In genomic region chr14:64942531-64943111, GRCh38 we compare ENCODE assay signal across 10 cellular contexts. TPM values are rescaled to one million over a fixed set of nuclear protein-coding genes. Genes with fewer than 3 reads are reported as not detected.
DNase-seq lines count a peak whose midpoint lies in the region; ATAC-seq lines count a peak whose summit lies in the region.
"Had no signal": no experiment of that assay in that cellular context is flagged by ENCODE, and none has a peak within 500 bp of the region (broad histone marks: within the 10 kb centered on the region; RNA-seq: fewer than 3 reads in every experiment).

Gene GPX2, minus strand, starts transcription at chr14:64942745. Its CDS starts 19 bp downstream, at chr14:64942726.

- H3K4me3 ChIP-seq in naive thymus-derived CD4-positive, alpha-beta T cell (ENCODE audit: low read length): no peak within 1 kb of the TSS

- H3K27ac Mint-ChIP-seq in activated T-helper 2 cell treated with anti-CD3 and anti-CD28 coated beads, Interferon-gamma antibody, Interleukin-2, Interleukin-4, amounts not matched to agents 10 μg/mL and 5 μg/mL and 100 μg/mL, durations not matched to agents 14 hours and 24 hours and 36 hours: peak within 1 kb of the TSS; percentile 18
- peak within 1 kb of the TSS; percentile 40 to 91 (median 73) for H3K27ac Mint-ChIP-seq in naive thymus-derived CD4-positive, alpha-beta T cell

- CTCF ChIA-PET in naive thymus-derived CD4-positive, alpha-beta T cell (lab: Charles Lee): interaction anchor here (0.6 kb wide), 1 partner anchor 1175 kb away, joined by 3 read pairs; no protein-coding TSS in a partner anchor

- H3K27ac ChIP-seq in naive thymus-derived CD4-positive, alpha-beta T cell (ENCODE audit: low read depth, low read length): no peak within 1 kb of the TSS

- no peaks in the 10 kb centered on the region for H3K27me3 ChIP-seq in naive thymus-derived CD4-positive, alpha-beta T cell (ENCODE audit: control insufficient read depth in 2 of 2, insufficient read depth in 2 of 2, low read length in 2 of 2)

- H3K4me1 ChIP-seq in naive thymus-derived CD4-positive, alpha-beta T cell (ENCODE audit: control insufficient read depth in 2 of 2, insufficient read depth in 2 of 2, low read length in 2 of 2): peaks cover 0 to 10% of the 10 kb centered on the region in 2 donors

- intact Hi-C loops in activated T-helper 2 cell treated with anti-CD3 and anti-CD28 coated beads, Interferon-gamma antibody, Interleukin-2, Interleukin-4, amounts not matched to agents 10 μg/mL and 5 μg/mL and 100 μg/mL, durations not matched to agents 14 hours and 24 hours and 36 hours (cut with micrococcal nuclease): no loop called here
- intact Hi-C loops in naive thymus-derived CD4-positive, alpha-beta T cell (cut with micrococcal nuclease): loop anchor here in 1 of 2 donors (5.0 kb wide), 1 partner anchor 35 kb away; no protein-coding TSS in a partner anchor

- H3K9me3 ChIP-seq in naive thymus-derived CD4-positive, alpha-beta T cell (ENCODE audit: control insufficient read depth in 2 of 3, low read length in 3 of 3): no peaks in the 10 kb centered on the region

- H3K36me3 Mint-ChIP-seq in activated T-helper 2 cell treated with anti-CD3 and anti-CD28 coated beads, Interferon-gamma antibody, Interleukin-2, Interleukin-4, amounts not matched to agents 10 μg/mL and 5 μg/mL and 100 μg/mL, durations not matched to agents 14 hours and 24 hours and 36 hours (ENCODE audit: low read depth): peaks cover 28% of the 10 kb centered on the region
- H3K36me3 Mint-ChIP-seq in naive thymus-derived CD4-positive, alpha-beta T cell: peaks cover 8 to 62% (median 24%) of the 10 kb centered on the region in 5 donors

- peaks cover 0 to 30% (median 3%) of the 10 kb centered on the region in 3 experiments for H3K36me3 ChIP-seq in naive thymus-derived CD4-positive, alpha-beta T cell (ENCODE audit: control insufficient read depth in 2 of 3, insufficient read depth in 3 of 3, low read length in 3 of 3)

- H3K4me3 Mint-ChIP-seq in activated T-helper 2 cell treated with anti-CD3 and anti-CD28 coated beads, Interferon-gamma antibody, Interleukin-2, Interleukin-4, amounts not matched to agents 10 μg/mL and 5 μg/mL and 100 μg/mL, durations not matched to agents 14 hours and 24 hours and 36 hours (ENCODE audit: low read depth): no peak within 1 kb of the TSS
- H3K4me3 Mint-ChIP-seq in naive thymus-derived CD4-positive, alpha-beta T cell: peak within 1 kb of the TSS in 1 of 10 donors; percentile 18

- no peaks in the 10 kb centered on the region for H3K27me3 Mint-ChIP-seq in activated T-helper 2 cell treated with anti-CD3 and anti-CD28 coated beads, Interferon-gamma antibody, Interleukin-2, Interleukin-4, amounts not matched to agents 10 μg/mL and 5 μg/mL and 100 μg/mL, durations not matched to agents 14 hours and 24 hours and 36 hours (ENCODE audit: low read depth)
- no peaks in the 10 kb centered on the region for H3K27me3 Mint-ChIP-seq in naive thymus-derived CD4-positive, alpha-beta T cell

- POLR2A ChIA-PET in naive thymus-derived CD4-positive, alpha-beta T cell (lab: Charles Lee): interaction anchor here (1.0 to 1.4 kb wide), 2 partner anchors 28 to 44 kb away, joined by 3 to 4 read pairs; partner anchors contain the start of genes CHURC1 and FNTB

- peaks cover 17% of the 10 kb centered on the region for H3K4me1 Mint-ChIP-seq in activated T-helper 2 cell treated with anti-CD3 and anti-CD28 coated beads, Interferon-gamma antibody, Interleukin-2, Interleukin-4, amounts not matched to agents 10 μg/mL and 5 μg/mL and 100 μg/mL, durations not matched to agents 14 hours and 24 hours and 36 hours (ENCODE audit: low read depth)
- H3K4me1 Mint-ChIP-seq in naive thymus-derived CD4-positive, alpha-beta T cell: peaks cover 24 to 94% (median 83%) of the 10 kb centered on the region in 7 donors

- DNase-seq in DMS153 (lab: John Stamatoyannopoulos, UW): peak; percentile 98
- peak; percentile 42 to 53 for DNase-seq in NCI-H1930 (lab: John Stamatoyannopoulos, UW)
- DNase-seq in activated T-helper 2 cell treated with anti-CD3 and anti-CD28 coated beads, Interferon-gamma antibody, Interleukin-2, Interleukin-4, amounts not matched to agents 10 μg/mL and 5 μg/mL and 100 μg/mL, durations not matched to agents 14 hours and 24 hours and 36 hours (ENCODE audit: low spot score): no peak
- DNase-seq in naive thymus-derived CD4-positive, alpha-beta T cell: peak in 1 of 9 donors; percentile 3
- no peak for DNase-seq in DMS 273 (lab: John Stamatoyannopoulos, UW; ENCODE audit: unreplicated experiment)
- DNase-seq: amniotic stem cell, posterior cingulate gyrus had no signal

- no peak for ATAC-seq in naive thymus-derived CD4-positive, alpha-beta T cell
- ATAC-seq in GM21515 (IDR thresholded peaks at IDR 0.05; ENCODE audit: unreplicated experiment) (no peak), HG02610 (IDR thresholded peaks at IDR 0.05; ENCODE audit: unreplicated experiment) (no peak), HG03095 (IDR thresholded peaks at IDR 0.05; ENCODE audit: unreplicated experiment) (no peak)

- no peaks in the 10 kb centered on the region for H3K9me3 Mint-ChIP-seq in activated T-helper 2 cell treated with anti-CD3 and anti-CD28 coated beads, Interferon-gamma antibody, Interleukin-2, Interleukin-4, amounts not matched to agents 10 μg/mL and 5 μg/mL and 100 μg/mL, durations not matched to agents 14 hours and 24 hours and 36 hours
- H3K9me3 Mint-ChIP-seq in naive thymus-derived CD4-positive, alpha-beta T cell: no peaks in the 10 kb centered on the region

RNA-seq across cellular contexts. Expression of gene GPX2, which starts in this region (rescaled TPM):
- not detected in 2 replicates for total RNA-seq in activated T-helper 2 cell treated with anti-CD3 and anti-CD28 coated beads, Interferon-gamma antibody, Interleukin-2, Interleukin-4, amounts not matched to agents 10 μg/mL and 5 μg/mL and 100 μg/mL, durations not matched to agents 14 hours and 24 hours and 36 hours
- total RNA-seq in naive thymus-derived CD4-positive, alpha-beta T cell: not detected
- polyA plus RNA-seq in naive thymus-derived CD4-positive, alpha-beta T cell: not detected

Comparison
In these comparisons a context has a peak if more than half of its experiments do, and no peak if none do; other contexts are left out.
1. DNase-seq: peak in DMS153 (single experiment) and NCI-H1930 (2 of 2); none in activated T-helper 2 cell treated with anti-CD3 and anti-CD28 coated beads, Interferon-gamma antibody, Interleukin-2, Interleukin-4, amounts not matched to agents 10 μg/mL and 5 μg/mL and 100 μg/mL, durations not matched to agents 14 hours and 24 hours and 36 hours (single experiment) and DMS 273 (single experiment).